ENCODE assay signal across 8 cellular contexts in the genomic region with DNA sequence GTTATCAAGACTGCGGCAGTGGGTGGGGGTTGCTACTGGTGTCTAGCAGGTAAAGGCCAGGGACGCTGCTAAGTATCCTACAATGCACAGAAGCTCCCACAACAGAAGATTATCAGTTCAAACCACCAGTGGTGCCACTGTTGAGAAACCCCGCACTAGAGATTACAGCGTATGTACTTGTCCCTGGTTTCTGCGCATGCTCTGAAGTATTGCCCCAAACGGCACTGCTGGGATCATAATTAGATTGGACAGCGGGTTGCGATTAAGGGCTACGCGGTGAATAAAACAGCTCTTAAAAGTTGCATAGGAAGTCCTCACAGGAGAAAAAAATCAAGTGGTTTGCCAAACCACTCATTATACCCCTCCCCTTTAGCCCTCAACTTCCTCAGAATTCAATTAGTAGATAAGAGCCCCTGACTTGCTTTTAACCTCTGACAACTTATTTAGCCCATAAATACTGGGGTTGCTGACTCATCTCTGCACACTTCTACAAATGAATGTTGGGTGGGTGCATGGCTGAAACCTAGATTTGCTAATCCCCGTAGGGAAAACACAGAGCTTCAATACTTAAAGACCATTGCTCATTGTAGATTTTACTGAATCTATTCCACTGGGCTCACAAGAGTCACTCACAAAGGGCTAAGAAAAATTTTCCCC.
DNase-seq lines count a peak whose midpoint lies in the region; FAIRE-seq and TF ChIP-seq lines count a peak whose summit lies in the region.

No MANE protein-coding gene starts in this region.

- no peaks in the 10 kb centered on the region for H3K27me3 ChIP-seq in ascending aorta

- no peaks in the 10 kb centered on the region for H3K36me3 ChIP-seq in ascending aorta

- no peak for TF ChIP-seq CTCF in AG09309 (IDR thresholded peaks at IDR 0.05; ENCODE audit: control insufficient read depth, insufficient read depth, low read depth, low read length, missing control alignments)
- no peak for TF ChIP-seq CTCF in epithelial cell of esophagus (IDR thresholded peaks at IDR 0.05; ENCODE audit: insufficient read depth, low read depth, low read length, missing control alignments)
- no peak for TF ChIP-seq CTCF in ascending aorta (IDR thresholded peaks at IDR 0.05)

- no peaks in the 10 kb centered on the region for H3K4me1 ChIP-seq in ascending aorta

- H3K9me3 ChIP-seq in ascending aorta, result no peaks in the 10 kb centered on the region

- intact Hi-C loops in ascending aorta (cut with DNase I), result no loop called here

- FAIRE-seq in GM19239 (lab: Jason Lieb, UNC), result no peak

- no peak overlapping the region for H3K27ac ChIP-seq in ascending aorta

- DNase-seq in AG09309 (ENCODE audit: low read depth), result peak; percentile 58
- DNase-seq in GM19239 (ENCODE audit: insufficient read length, low spot score), result peak; percentile 20
- DNase-seq in HT-29 (ENCODE audit: low spot score), result peak; percentile 68
- DNase-seq in T-helper 2 cell, result peak in 4 of 5 experiments; percentile 12 to 99 (median 31)
- peak; percentile 19 for DNase-seq in epithelial cell of esophagus (ENCODE audit: low read depth)
- DNase-seq in stimulated activated CD8-positive, alpha-beta memory T cell treated with anti-CD3 and anti-CD28 coated beads, Interleukin-4, amount 100 ng/mL, for 48 hours, result peak; percentile 66
- no peak for DNase-seq in AG08395 (ENCODE audit: low spot score)
- DNase-seq in ascending aorta (ENCODE audit: low spot score in 2 of 2), result no peak

- H3K4me3 ChIP-seq in AG09309 (ENCODE audit: control insufficient read depth, low read depth, low read length) (no peak overlapping the region), epithelial cell of esophagus (ENCODE audit: low read length) (no peak overlapping the region), ascending aorta (no peak overlapping the region)

Comparison
In these comparisons a context has a peak if more than half of its experiments do, and no peak if none do; other contexts are left out.
1. DNase-seq: peak in AG09309 (single experiment), GM19239 (single experiment), HT-29 (single experiment), T-helper 2 cell (4 of 5), epithelial cell of esophagus (single experiment) and stimulated activated CD8-positive, alpha-beta memory T cell treated with anti-CD3 and anti-CD28 coated beads, Interleukin-4, amount 100 ng/mL, for 48 hours (single experiment); none in AG08395 (single experiment) and ascending aorta (0 of 2).